14 cellular contexts compared by ENCODE assay signal in genomic region chr14:99224116-99224910, GRCh38. TPM values are rescaled to one million over a fixed set of nuclear protein-coding genes. Genes with fewer than 3 reads are reported as not detected.
A peak's percentile ranks its signal among the peaks of the same experiment; 100 is the strongest.
DNase-seq lines count a peak whose midpoint lies in the region; ATAC-seq, FAIRE-seq and TF ChIP-seq lines count a peak whose summit lies in the region.
"Had no signal": no experiment of that assay in that cellular context is flagged by ENCODE, and none has a peak within 500 bp of the region (broad histone marks: within the 10 kb centered on the region; RNA-seq: fewer than 3 reads in every experiment).

No MANE protein-coding gene starts in this region.

- H3K4me2 ChIP-seq in GM23338 (no peak overlapping the region; the same call in 1 of the 2 replicates), keratinocyte (ENCODE audit: control insufficient read depth, extremely low read depth, insufficient read depth, low read depth, low read length) (no peak overlapping the region)

- intact Hi-C loops in CD4-positive, alpha-beta memory T cell (cut with micrococcal nuclease) = no loop called here

- ATAC-seq in GM23338 (peak; percentile 89), GM21526 (IDR thresholded peaks at IDR 0.05; ENCODE audit: low FRiP score, unreplicated experiment) (no peak), GM21515 (IDR thresholded peaks at IDR 0.05; ENCODE audit: unreplicated experiment) (no peak)
- peak; percentile 34 for ATAC-seq in activated T-helper 17 cell treated with anti-CD3 and anti-CD28 coated beads, Interleukin-2, amount 50 U/mL, for 72 hours (replicated peaks)

- no peak overlapping the region for H3K4me3 ChIP-seq in CD4-positive, alpha-beta memory T cell (ENCODE audit: low read length in 2 of 2)
- H3K4me3 ChIP-seq in GM23338 (no peak overlapping the region), keratinocyte (ENCODE audit: control insufficient read depth in 2 of 3, extremely low read depth in 1 of 3, insufficient read depth in 2 of 3, low read depth in 1 of 3, low read length in 3 of 3) (no peak overlapping the region)

- peak; percentile 47 to 58 for TF ChIP-seq CTCF in GM23338 (conservative IDR thresholded peaks at IDR 0.05; ENCODE audit: low read depth in 2 of 2)
- peak; percentile 8 to 24 (median 16) for TF ChIP-seq CTCF in keratinocyte (optimal IDR thresholded peaks at IDR 0.05 in 1 of 3, IDR thresholded peaks at IDR 0.05 in 1 of 3, conservative IDR thresholded peaks at IDR 0.05 in 1 of 3; ENCODE audit: extremely low read depth in 1 of 3, insufficient read depth in 2 of 3, low read length in 3 of 3)

- H3K36me3 ChIP-seq in CD4-positive, alpha-beta memory T cell (ENCODE audit: insufficient read depth, low read length) = peaks cover 68% of the 10 kb centered on the region
- H3K36me3 ChIP-seq in GM23338 (ENCODE audit: insufficient read depth) (no peaks in the 10 kb centered on the region), keratinocyte (ENCODE audit: control insufficient read depth in 2 of 2, extremely low read depth in 1 of 2, insufficient read depth in 2 of 2, low read length in 2 of 2) (peaks cover 16 to 21% of the 10 kb centered on the region in 2 experiments)

- H3K9ac ChIP-seq in keratinocyte (ENCODE audit: control insufficient read depth, extremely low read depth, insufficient read depth, low read length) = no peak overlapping the region

- H3K4me3 Mint-ChIP-seq in CD4-positive, alpha-beta memory T cell = peak overlapping the region; percentile 56 to 94 (median 66)
- no peak overlapping the region for H3K4me3 Mint-ChIP-seq in GM23338
- peak overlapping the region; percentile 96 for H3K4me3 Mint-ChIP-seq in activated T-helper 17 cell treated with anti-CD3 and anti-CD28 coated beads, Interleukin-2, amount 50 U/mL, for 72 hours
- H3K4me3 Mint-ChIP-seq: HFFc6, IgD-negative memory B cell had no signal

- dilution Hi-C loops in keratinocyte (cut with MboI; ENCODE audit: extremely low pct_ligation_motif_present, low sequenced_read_pairs) = no loop called here

- peaks cover 3% of the 10 kb centered on the region for H3K9me1 ChIP-seq in keratinocyte (ENCODE audit: control insufficient read depth, extremely low read depth, insufficient read depth, low read length)

- H3K27me3 Mint-ChIP-seq in CD4-positive, alpha-beta memory T cell = no peaks in the 10 kb centered on the region
- H3K27me3 Mint-ChIP-seq in GM23338 (ENCODE audit: insufficient read depth, low read depth, poor library complexity) = peaks cover 27% of the 10 kb centered on the region
- no peaks in the 10 kb centered on the region for H3K27me3 Mint-ChIP-seq in activated T-helper 17 cell treated with anti-CD3 and anti-CD28 coated beads, Interleukin-2, amount 50 U/mL, for 72 hours

- POLR2A ChIA-PET in CD4-positive, alpha-beta memory T cell (lab: Charles Lee; ENCODE audit: partially characterized antibody) = interaction anchor here (0.5 to 87.2 kb wide), 5 partner anchors 9 to 1051 kb away, joined by 3 to 6015 read pairs (median 3); partner anchors contain the start of gene BCL11B

- H3K9me2 ChIP-seq in GM23338 (ENCODE audit: insufficient read depth) = no peaks in the 10 kb centered on the region

- FAIRE-seq in keratinocyte (lab: Jason Lieb, UNC) = no peak
- FAIRE-seq: islet of Langerhans, TTC549 had no signal

- CTCF ChIA-PET in CD4-positive, alpha-beta memory T cell (lab: Charles Lee; ENCODE audit: partially characterized antibody) = interaction anchor here (0.6 to 16.7 kb wide), 10 partner anchors 9 to 50 kb away, joined by 3 to 270 read pairs (median 6); no protein-coding TSS in a partner anchor

- H4K20me1 ChIP-seq in GM23338 (replicated peaks; ENCODE audit: insufficient read depth) (peaks cover 6% of the 10 kb centered on the region; the same call in 1 of the 2 replicates), keratinocyte (ENCODE audit: control insufficient read depth, extremely low read depth, insufficient read depth, low read length) (no peaks in the 10 kb centered on the region)

- H3K27ac ChIP-seq in CD4-positive, alpha-beta memory T cell (ENCODE audit: low read depth, low read length) = peak overlapping the region; percentile 98
- H3K27ac ChIP-seq in GM23338 (ENCODE audit: low read depth) = no peak overlapping the region
- no peak overlapping the region for H3K27ac ChIP-seq in keratinocyte (ENCODE audit: control insufficient read depth, insufficient read depth, low read length)

- peaks cover 97% of the 10 kb centered on the region for H3K4me1 ChIP-seq in CD4-positive, alpha-beta memory T cell (ENCODE audit: insufficient read depth, low read length)
- H3K4me1 ChIP-seq in GM23338 (ENCODE audit: insufficient read depth) = no peaks in the 10 kb centered on the region
- H3K4me1 ChIP-seq in keratinocyte (ENCODE audit: control insufficient read depth, extremely low read depth, insufficient read depth, low read length) = no peaks in the 10 kb centered on the region

- H3K4me1 Mint-ChIP-seq in CD4-positive, alpha-beta memory T cell = peaks cover 81 to 98% (median 92%) of the 10 kb centered on the region in 4 donors
- H3K4me1 Mint-ChIP-seq in GM23338 = peaks cover 20% of the 10 kb centered on the region
- H3K4me1 Mint-ChIP-seq in activated T-helper 17 cell treated with anti-CD3 and anti-CD28 coated beads, Interleukin-2, amount 50 U/mL, for 72 hours = peaks cover 81% of the 10 kb centered on the region
- H3K4me1 Mint-ChIP-seq: IgD-negative memory B cell had no signal

- no peak for DNase-seq in CD4-positive, alpha-beta memory T cell
- DNase-seq in GM23338 (ENCODE audit: low spot score) (peak; percentile 77), keratinocyte (ENCODE audit: low read depth, low spot score) (no peak), D341Med (ENCODE audit: low spot score) (no peak)
- DNase-seq: HFFc6, NCI-H1092, SIG-M5 had no signal

- peaks cover 61 to 93% of the 10 kb centered on the region in 2 donors for H3K36me3 Mint-ChIP-seq in CD4-positive, alpha-beta memory T cell
- peaks cover 8% of the 10 kb centered on the region for H3K36me3 Mint-ChIP-seq in GM23338 (ENCODE audit: low read depth)
- H3K36me3 Mint-ChIP-seq in activated T-helper 17 cell treated with anti-CD3 and anti-CD28 coated beads, Interleukin-2, amount 50 U/mL, for 72 hours (ENCODE audit: low read depth) = peaks cover 96% of the 10 kb centered on the region
- H3K36me3 Mint-ChIP-seq: IgD-negative memory B cell had no signal

- H2AFZ ChIP-seq in GM23338 = no peak overlapping the region
- no peak overlapping the region for H2AFZ ChIP-seq in keratinocyte (ENCODE audit: control insufficient read depth, low read length)

- H3K9me3 Mint-ChIP-seq in CD4-positive, alpha-beta memory T cell = peaks cover 0 to 13% (median 0%) of the 10 kb centered on the region in 8 donors
- H3K9me3 Mint-ChIP-seq in GM23338 = no peaks in the 10 kb centered on the region; the same call in 1 of the 3 replicates
- peaks cover 3% of the 10 kb centered on the region for H3K9me3 Mint-ChIP-seq in activated T-helper 17 cell treated with anti-CD3 and anti-CD28 coated beads, Interleukin-2, amount 50 U/mL, for 72 hours
- H3K9me3 Mint-ChIP-seq: IgD-negative memory B cell had no signal

- peak overlapping the region; percentile 94 to 99 (median 99) for H3K27ac Mint-ChIP-seq in CD4-positive, alpha-beta memory T cell
- H3K27ac Mint-ChIP-seq in GM23338 = peak overlapping the region; percentile 20; the same call in 1 of the 2 replicates
- peak overlapping the region; percentile 98 for H3K27ac Mint-ChIP-seq in activated T-helper 17 cell treated with anti-CD3 and anti-CD28 coated beads, Interleukin-2, amount 50 U/mL, for 72 hours
- H3K27ac Mint-ChIP-seq: HFFc6 had no signal

- H3F3A ChIP-seq in GM23338 (replicated peaks; ENCODE audit: low read depth) = no peaks in the 10 kb centered on the region

- no peaks in the 10 kb centered on the region for H3K9me3 ChIP-seq in CD4-positive, alpha-beta memory T cell (ENCODE audit: control insufficient read depth in 1 of 2, low read length in 2 of 2)
- no peaks in the 10 kb centered on the region for H3K9me3 ChIP-seq in keratinocyte (ENCODE audit: control insufficient read depth, low read depth, low read length)

- H3K27me3 ChIP-seq in CD4-positive, alpha-beta memory T cell (ENCODE audit: insufficient read depth, low read length) = no peaks in the 10 kb centered on the region
- H3K27me3 ChIP-seq in GM23338 (ENCODE audit: insufficient read depth) = no peaks in the 10 kb centered on the region
- H3K27me3 ChIP-seq in keratinocyte (ENCODE audit: control insufficient read depth, extremely low read depth, insufficient read depth, low read length) = no peaks in the 10 kb centered on the region

- H3K79me2 ChIP-seq in GM23338 (replicated peaks; ENCODE audit: insufficient read depth) = peaks cover 93% of the 10 kb centered on the region
- H3K79me2 ChIP-seq in keratinocyte (ENCODE audit: control insufficient read depth, insufficient read depth, low read length) = peaks cover 86% of the 10 kb centered on the region

TF ChIP-seq in GM23338, 12 proteins besides CTCF, POLR2A, EP300 and RAD21 (continues in another document):
- TF ChIP-seq JUNB (IDR thresholded peaks at IDR 0.05; ENCODE audit: unreplicated experiment) = no peak
- no peak for TF ChIP-seq EZH2 (IDR thresholded peaks at IDR 0.05; ENCODE audit: low read depth, unreplicated experiment)
- no peak for TF ChIP-seq EZH2phosphoT487 (IDR thresholded peaks at IDR 0.05; ENCODE audit: unreplicated experiment)
- TF ChIP-seq ZNF114 (CRISPR knock-in tag; IDR thresholded peaks at IDR 0.05) = no peak
- TF ChIP-seq POLR2AphosphoS5 (IDR thresholded peaks at IDR 0.05; ENCODE audit: low read depth) = no peak
- no peak for TF ChIP-seq ZNF331 (CRISPR knock-in tag; IDR thresholded peaks at IDR 0.05; ENCODE audit: low read depth)

RNA-seq across cellular contexts. Expression of gene BCL11B, which starts 47.7 kb away (rescaled TPM):
- 100 to 1,000 TPM; 163 to 165 TPM for total RNA-seq in CD4-positive, alpha-beta memory T cell
- 10 to 100 TPM in 1 of 2 donors, 1 to 10 TPM in 1; 2.6 to 11.6 TPM for polyA plus RNA-seq in CD4-positive, alpha-beta memory T cell
- total RNA-seq in GM23338 (2014; rRNA removed; shearing (Covaris generic)) = 5.6 and 6.7 TPM in 2 replicates
- 2.4 and 2.7 TPM in 2 replicates for polyA plus RNA-seq in GM23338 (2016; fragmentation: Nextera tagmentation; extraction: Ambion mirVana)
- total RNA-seq in activated T-helper 17 cell treated with anti-CD3 and anti-CD28 coated beads, Interleukin-2, amount 50 U/mL, for 72 hours = 10 to 100 TPM; 51.4 to 52.9 TPM
- polyA plus RNA-seq in keratinocyte = 3.6 to 6.4 TPM (median 5.2 TPM) in 3 replicates
- polyA plus RNA-seq in keratinocyte (2011; ENCODE audit: low read depth) = 2.3 TPM
- 2.6 and 3.0 TPM in 2 replicates for polyA plus RNA-seq in keratinocyte (2011; cell fraction: cytosol; rRNA removed)
- 10.9 and 11.1 TPM in 2 replicates for polyA plus RNA-seq in keratinocyte (2011; cell fraction: nucleus; rRNA removed)
- polyA plus RNA-seq in keratinocyte (2012; ENCODE audit: low replicate concordance) = 3.9 and 7.8 TPM in 2 replicates
- polyA minus RNA-seq in keratinocyte = 6.5 to 9.3 TPM (median 8.7 TPM) in 3 replicates
- polyA minus RNA-seq in keratinocyte (2011; cell fraction: cytosol; rRNA and poly(A)+ RNA removed) = 9.4 TPM
- polyA minus RNA-seq in keratinocyte (2011; cell fraction: nucleus; rRNA and poly(A)+ RNA removed) = 17.1 and 20.4 TPM in 2 replicates
- polyA plus RNA-seq: BJ had no signal

Comparison
In these comparisons a context has a peak if more than half of its experiments do, and no peak if none do; other contexts are left out.
1. H3K27ac Mint-ChIP-seq: peak in every context shown above with its lines; median percentile 99 in CD4-positive, alpha-beta memory T cell; 98 in activated T-helper 17 cell treated with anti-CD3 and anti-CD28 coated beads, Interleukin-2, amount 50 U/mL, for 72 hours; 20 in GM23338.
2. ATAC-seq: peak in GM23338 (single experiment) and activated T-helper 17 cell treated with anti-CD3 and anti-CD28 coated beads, Interleukin-2, amount 50 U/mL, for 72 hours (single experiment); none in GM21526 (single experiment) and GM21515 (single experiment).